In the genomic region with DNA sequence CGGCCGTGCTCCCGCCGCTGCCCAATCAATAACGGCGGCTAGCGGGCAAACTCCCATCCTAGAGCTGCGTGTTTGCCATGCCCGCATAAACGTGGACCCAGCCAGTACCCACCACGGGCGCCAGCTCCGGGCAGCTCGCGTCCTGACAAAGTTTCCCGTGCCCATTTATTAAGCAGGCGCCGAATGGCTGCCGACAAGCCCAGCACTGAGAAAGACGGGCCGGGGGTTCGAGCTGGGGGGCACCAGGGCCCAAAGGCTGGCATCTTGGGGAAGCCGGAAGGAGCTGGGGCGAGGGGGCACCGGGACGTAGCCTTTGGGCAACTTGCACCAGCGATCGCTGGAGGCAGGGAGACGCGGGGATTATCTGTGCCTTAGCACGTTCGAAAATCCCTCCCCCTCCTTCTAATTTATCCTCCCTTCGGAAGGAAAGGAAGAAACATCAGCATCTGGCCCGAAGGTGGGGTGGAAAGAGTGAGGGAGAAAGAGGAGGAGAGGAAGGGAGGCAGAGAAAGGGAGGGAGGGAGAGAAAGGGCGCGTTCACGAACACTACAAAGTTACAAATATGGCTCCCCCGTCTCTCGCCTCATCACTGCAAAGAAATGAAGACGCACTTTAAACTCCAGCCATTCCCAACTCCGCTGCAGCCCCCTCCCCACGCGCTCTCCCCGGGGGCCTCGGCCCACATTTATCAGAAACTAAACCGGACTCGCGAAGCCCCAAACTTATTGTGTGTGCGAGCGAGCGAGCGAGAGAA, we compare ENCODE assay signal across 9 cellular contexts. TPM values are rescaled to one million over a fixed set of nuclear protein-coding genes. Genes with fewer than 3 reads are reported as not detected.
A peak's percentile ranks its signal among the peaks of the same experiment; 100 is the strongest.
DNase-seq lines count a peak whose midpoint lies in the region; ATAC-seq, FAIRE-seq and TF ChIP-seq lines count a peak whose summit lies in the region.
"Had no signal": no experiment of that assay in that cellular context is flagged by ENCODE, and none has a peak within 500 bp of the region (broad histone marks: within the 10 kb centered on the region; RNA-seq: fewer than 3 reads in every experiment).

No MANE protein-coding gene starts in this region.

- 0 to 1% (median 1%) methylated on average over 52 of the region's 52 CpGs for WGBS in adipose tissue, 3 donors
- 0% methylated on average over 52 of the region's 52 CpGs for WGBS in heart right ventricle, 2 donors

- no peaks in the 10 kb centered on the region for H3K27me3 ChIP-seq in heart right ventricle

- peak overlapping the region; percentile 73 to 94 (median 90) for H3K4me3 ChIP-seq in heart right ventricle

- ATAC-seq in heart right ventricle (peak in 7 of 8 donors; percentile 0 to 43 (median 32)), GM19351 (IDR thresholded peaks at IDR 0.05; ENCODE audit: unreplicated experiment) (no peak)

- no peaks in the 10 kb centered on the region for H3K9me3 ChIP-seq in heart right ventricle

- peak overlapping the region; percentile 80 for H3K27ac ChIP-seq in adipose tissue (ENCODE audit: low read depth, low read length)
- H3K27ac ChIP-seq in heart right ventricle, result peak overlapping the region; percentile 99 to 100 (median 100)

- H3K4me1 ChIP-seq in heart right ventricle, result peaks cover 7 to 41% (median 36%) of the 10 kb centered on the region in 9 donors

- intact Hi-C loops in heart right ventricle (cut with DNase I), result loop anchor here in 7 of 10 donors (1.0 to 10.0 kb wide), 8 partner anchors 25 to 119 kb away; no protein-coding TSS in a partner anchor

- TF ChIP-seq CTCF in heart right ventricle (IDR thresholded peaks at IDR 0.05), result no peak

- peak; percentile 19 for DNase-seq in CD1c-positive myeloid dendritic cell (ENCODE audit: extremely low spot score)
- peak; percentile 57 for DNase-seq in HCEC 1CT
- peak; percentile 74 for DNase-seq in RPMI7951 (ENCODE audit: low read depth)
- peak; percentile 43 to 51 for DNase-seq in heart right ventricle
- DNase-seq in pons (ENCODE audit: low spot score), result peak; percentile 77
- no peak for DNase-seq in HTR-8/SVneo (ENCODE audit: insufficient read length, low spot score)

- no peak for FAIRE-seq in HTR-8/SVneo (lab: Jason Lieb, UNC)
- FAIRE-seq: TTC549 had no signal

- no peaks in the 10 kb centered on the region for H3K36me3 ChIP-seq in heart right ventricle

RNA-seq across cellular contexts. Expression of gene ANP32A, which starts 1.1 kb away (rescaled TPM):
- 95.6 and 119 TPM in 2 replicates for total RNA-seq in RPMI7951 (2014; rRNA removed; shearing (Covaris generic))
- polyA plus RNA-seq in adipose tissue (10 to 100 TPM; 41.9 to 81.2 (median 79.5) TPM), heart right ventricle (100 to 1,000 TPM in 1 of 2 donors, 10 to 100 TPM in 1; 87.3 to 141 TPM)
- total RNA-seq in heart right ventricle, result 100 to 1,000 TPM; 122 to 201 (median 152) TPM
